20 cellular contexts compared by ENCODE assay signal in genomic region chr10:127402596-127403409, GRCh38.
DNase-seq lines count a peak whose midpoint lies in the region; ATAC-seq and TF ChIP-seq lines count a peak whose summit lies in the region.
"Had no signal": no experiment of that assay in that cellular context is flagged by ENCODE, and none has a peak within 500 bp of the region (broad histone marks: within the 10 kb centered on the region; RNA-seq: fewer than 3 reads in every experiment).

No MANE protein-coding gene starts in this region.

- no peak for TF ChIP-seq POLR2A in esophagus squamous epithelium (IDR thresholded peaks at IDR 0.05)

- no peak overlapping the region for H3K27ac ChIP-seq in neural progenitor cell
- H3K27ac ChIP-seq in thoracic aorta = peak overlapping the region; percentile 18 to 19
- H3K27ac ChIP-seq in esophagus squamous epithelium = peak overlapping the region in 2 of 4 donors; percentile 40 to 46
- H3K27ac ChIP-seq: BLaER1 had no signal

- H3K9ac ChIP-seq in neural progenitor cell = no peak overlapping the region
- H3K9ac ChIP-seq: BLaER1 had no signal

- H3K4me3 ChIP-seq in fibroblast of villous mesenchyme (ENCODE audit: low read depth, low read length) (no peak overlapping the region), neural progenitor cell (no peak overlapping the region), thoracic aorta (no peak overlapping the region), esophagus squamous epithelium (no peak overlapping the region)
- H3K4me3 ChIP-seq: BLaER1, GM23338 had no signal

- H3K27me3 Mint-ChIP-seq in neural progenitor cell (ENCODE audit: insufficient read depth, low read depth) = peaks cover 2% of the 10 kb centered on the region
- H3K27me3 Mint-ChIP-seq: CD4-positive, alpha-beta memory T cell had no signal

- peaks cover 17% of the 10 kb centered on the region for H3K36me3 Mint-ChIP-seq in neural progenitor cell
- H3K36me3 Mint-ChIP-seq: CD4-positive, alpha-beta memory T cell had no signal

- 59 to 64% methylated on average over 16 of the region's 16 CpGs for WGBS in esophagus squamous epithelium, 2 donors

- peaks cover 2% of the 10 kb centered on the region for H3K9me3 Mint-ChIP-seq in neural progenitor cell
- H3K9me3 Mint-ChIP-seq: GM23338 had no signal

- no peaks in the 10 kb centered on the region for H3K79me2 ChIP-seq in neural progenitor cell (ENCODE audit: low read depth)

- H3F3A ChIP-seq in neural progenitor cell (ENCODE audit: low read depth) = no peaks in the 10 kb centered on the region

- no peaks in the 10 kb centered on the region for H3K9me3 ChIP-seq in neural progenitor cell (ENCODE audit: low read depth)
- H3K9me3 ChIP-seq in thoracic aorta = no peaks in the 10 kb centered on the region
- H3K9me3 ChIP-seq in esophagus squamous epithelium = no peaks in the 10 kb centered on the region
- H3K9me3 ChIP-seq: BLaER1 had no signal

- DNase-seq in ELF-1 (ENCODE audit: low read depth, low spot score) (peak; percentile 18), fibroblast of villous mesenchyme (ENCODE audit: low read depth) (peak; percentile 32), neural progenitor cell (ENCODE audit: low spot score) (no peak), thoracic aorta (ENCODE audit: low spot score) (no peak), esophagus squamous epithelium (lab: John Stamatoyannopoulos, UW) (no peak), cardiac septum (ENCODE audit: low spot score) (no peak), SKM-1 (lab: John Stamatoyannopoulos, UW; ENCODE audit: unreplicated experiment) (no peak)
- DNase-seq: CD4-positive, alpha-beta memory T cell; DMS153; HCEC 1CT; KBM-7; NCI-H1105 treated with DMSO at 0.1 percent for 48 hours; NCI-H1694; NCI-H2081 treated with DMSO at 0.1 percent for 48 hours; NCI-H748 treated with DMSO at 0.1 percent for 48 hours; NK-92 treated with Interleukin-12 subunit alpha and Interleukin-12 subunit beta, amount 100 ng/mL, for 24 hours; OCI-M1; Right ventricle myocardium superior had no signal

- H3K27me3 ChIP-seq in neural progenitor cell = no peaks in the 10 kb centered on the region
- no peaks in the 10 kb centered on the region for H3K27me3 ChIP-seq in thoracic aorta (replicated peaks; ENCODE audit: insufficient read depth)
- H3K27me3 ChIP-seq in esophagus squamous epithelium = no peaks in the 10 kb centered on the region
- H3K27me3 ChIP-seq: BLaER1 had no signal

- H3K36me3 ChIP-seq in neural progenitor cell (no peaks in the 10 kb centered on the region), thoracic aorta (no peaks in the 10 kb centered on the region), esophagus squamous epithelium (peaks cover 0 to 40% (median 0%) of the 10 kb centered on the region in 3 donors)
- H3K36me3 ChIP-seq: BLaER1 had no signal

- H3K4me1 ChIP-seq in neural progenitor cell (no peaks in the 10 kb centered on the region), thoracic aorta (ENCODE audit: control insufficient read depth in 1 of 2, low read depth in 2 of 2) (peaks cover 0 to 18% of the 10 kb centered on the region in 2 donors), esophagus squamous epithelium (peaks cover 0 to 16% (median 0%) of the 10 kb centered on the region in 3 donors)
- H3K4me1 ChIP-seq: BLaER1 had no signal

- H3K27ac Mint-ChIP-seq in neural progenitor cell = peak overlapping the region; percentile 72
- H3K27ac Mint-ChIP-seq: CD4-positive, alpha-beta memory T cell; GM23338 had no signal

- no peak overlapping the region for H3K4me3 Mint-ChIP-seq in neural progenitor cell
- H3K4me3 Mint-ChIP-seq: CD4-positive, alpha-beta memory T cell; GM23338 had no signal

- no peak for TF ChIP-seq CTCF in fibroblast of villous mesenchyme (IDR thresholded peaks at IDR 0.05; ENCODE audit: insufficient read depth, low read depth, low read length)
- TF ChIP-seq CTCF in neural progenitor cell (IDR thresholded peaks at IDR 0.05) = no peak
- TF ChIP-seq CTCF in thoracic aorta (IDR thresholded peaks at IDR 0.05) = no peak
- TF ChIP-seq CTCF in esophagus squamous epithelium (IDR thresholded peaks at IDR 0.05) = no peak

- intact Hi-C loops in esophagus squamous epithelium (cut with DNase I) (no loop called here), cardiac septum (cut with DNase I) (no loop called here)

- peaks cover 34% of the 10 kb centered on the region for H3K4me1 Mint-ChIP-seq in neural progenitor cell
- H3K4me1 Mint-ChIP-seq: CD4-positive, alpha-beta memory T cell had no signal

- ATAC-seq in thoracic aorta (ENCODE audit: insufficient number of reproducible peaks, low FRiP score, low read depth) = no peak
- ATAC-seq: GM23338 had no signal

- H2AFZ ChIP-seq in neural progenitor cell (replicated peaks) = no peak overlapping the region
- H2AFZ ChIP-seq: GM23338 had no signal

- no peaks in the 10 kb centered on the region for H4K20me1 ChIP-seq in neural progenitor cell (ENCODE audit: low read depth)
- H4K20me1 ChIP-seq: BLaER1 had no signal

- H3K4me2 ChIP-seq in neural progenitor cell = no peak overlapping the region
- H3K4me2 ChIP-seq: BLaER1, GM23338 had no signal

Comparison
In these comparisons a context has a peak if more than half of its experiments do, and no peak if none do; other contexts are left out.
1. DNase-seq: peak in ELF-1 (single experiment) and fibroblast of villous mesenchyme (single experiment); none in neural progenitor cell (single experiment), thoracic aorta (single experiment), esophagus squamous epithelium (single experiment), cardiac septum (single experiment) and SKM-1 (single experiment).